Comparison of ENCODE assay signal across 17 cellular contexts in genomic region chr9:127162567-127163365, GRCh38. TPM values are rescaled to one million over a fixed set of nuclear protein-coding genes. Genes with fewer than 3 reads are reported as not detected.
DNase-seq lines count a peak whose midpoint lies in the region; ATAC-seq, FAIRE-seq and TF ChIP-seq lines count a peak whose summit lies in the region.
"Had no signal": no experiment of that assay in that cellular context is flagged by ENCODE, and none has a peak within 500 bp of the region (broad histone marks: within the 10 kb centered on the region; RNA-seq: fewer than 3 reads in every experiment).

No MANE protein-coding gene starts in this region.

- H3K36me3 Mint-ChIP-seq in CD4-positive, CD25-positive, alpha-beta regulatory T cell, result peaks cover 10% of the 10 kb centered on the region
- no peaks in the 10 kb centered on the region for H3K36me3 Mint-ChIP-seq in activated naive CD4-positive, alpha-beta T cell treated with anti-CD3 and anti-CD28 coated beads for 36 hours (ENCODE audit: low read depth)
- no peaks in the 10 kb centered on the region for H3K36me3 Mint-ChIP-seq in activated CD4-positive, alpha-beta T cell treated with anti-CD3 and anti-CD28 coated beads, Interleukin-2, amount 10 ng/mL, durations not matched to agents 24 days and 14 days (ENCODE audit: low read depth)
- H3K36me3 Mint-ChIP-seq: stimulated activated memory B cell treated with anti-CD40 and anti-IgM and Interleukin-4, amounts not matched to agents 10 μg/mL and 1 μg/mL and 100 μg/mL, for 72 hours had no signal

- H3K27me3 ChIP-seq in CD4-positive, CD25-positive, alpha-beta regulatory T cell (ENCODE audit: control insufficient read depth, insufficient read depth, low read length), result no peaks in the 10 kb centered on the region
- H3K27me3 ChIP-seq in MM.1S (replicated peaks; ENCODE audit: insufficient read depth, low read length) (no peaks in the 10 kb centered on the region), H1 (replicated peaks in 1 of 4; ENCODE audit: control insufficient read depth in 3 of 4, extremely low read depth in 1 of 4, insufficient read depth in 3 of 4, low read length in 3 of 4) (no peaks in the 10 kb centered on the region)
- H3K27me3 ChIP-seq: left lung, MG63 had no signal

- no peak overlapping the region for H2AK5ac ChIP-seq in H1 (ENCODE audit: low read depth, low read length)

- TF ChIP-seq CTCF in MM.1S (IDR thresholded peaks at IDR 0.05; ENCODE audit: low read length) (no peak), H1 (IDR thresholded peaks at IDR 0.05; ENCODE audit: control extremely low read depth in 1 of 3, insufficient read depth in 1 of 3, low read depth in 1 of 3, low read length in 3 of 3) (no peak)

- no peaks in the 10 kb centered on the region for H3K79me1 ChIP-seq in H1 (ENCODE audit: low read depth, low read length)

- H3K27ac ChIP-seq in CD4-positive, CD25-positive, alpha-beta regulatory T cell (ENCODE audit: insufficient read depth, low read length, poor library complexity, severe bottlenecking), result no peak overlapping the region
- H3K27ac ChIP-seq in MM.1S (ENCODE audit: low read length), result peak overlapping the region; percentile 34; the same call in 1 of the 2 replicates
- H3K27ac ChIP-seq in H1 (ENCODE audit: low read depth, low read length), result no peak overlapping the region

- TF ChIP-seq RAD21 in H1 (IDR thresholded peaks at IDR 0.05 in 1 of 2, conservative IDR thresholded peaks at IDR 0.05 in 1 of 2; ENCODE audit: low read depth in 2 of 2, low read length in 2 of 2), result no peak

- no peak overlapping the region for H2BK15ac ChIP-seq in H1 (ENCODE audit: low read length)

- H3K4ac ChIP-seq in H1 (replicated peaks; ENCODE audit: insufficient read length, low read depth, low read length), result no peak overlapping the region

- no peaks in the 10 kb centered on the region for H3K23me2 ChIP-seq in H1 (ENCODE audit: low read depth, low read length)

- no peak for DNase-seq in CD4-positive, CD25-positive, alpha-beta regulatory T cell
- DNase-seq in MM.1S (no peak), H1 (ENCODE audit: low read depth in 1 of 2, low spot score in 2 of 2) (no peak), posterior vena cava (ENCODE audit: low spot score) (peak; percentile 67), AG08395 (ENCODE audit: low spot score) (no peak)
- no peak for DNase-seq in activated naive CD4-positive, alpha-beta T cell treated with anti-CD3 and anti-CD28 coated beads for 36 hours
- no peak for DNase-seq in activated CD4-positive, alpha-beta T cell treated with anti-CD3 and anti-CD28 coated beads, Interleukin-2, amount 10 ng/mL, durations not matched to agents 24 days and 14 days
- DNase-seq: activated T-cell treated with anti-CD3 and anti-CD28 coated beads for 4 hours; effector CD4-positive, alpha-beta T cell; glutamatergic neuron; left lung; NCI-H2227 treated with DMSO at 0.1 percent for 48 hours; stimulated activated CD4-positive, alpha-beta T cell treated with anti-CD3 and anti-CD28 coated beads, Interleukin-2, amount 100 ng/mL, for 24 hours had no signal

- CTCF ChIA-PET in H1 (lab: Charles Lee; ENCODE audit: partially characterized antibody), result interaction anchor here (0.9 to 4.2 kb wide), 8 partner anchors 10 to 215 kb away, joined by 3 to 29 read pairs (median 5); no protein-coding TSS in a partner anchor
- CTCF ChIA-PET in activated naive CD4-positive, alpha-beta T cell treated with anti-CD3 and anti-CD28 coated beads for 36 hours (lab: Charles Lee), result no interaction called here

- H3K9me3 ChIP-seq in CD4-positive, CD25-positive, alpha-beta regulatory T cell (ENCODE audit: control insufficient read depth in 2 of 2, low read length in 2 of 2), result no peaks in the 10 kb centered on the region
- H3K9me3 ChIP-seq in MM.1S (replicated peaks; ENCODE audit: insufficient read depth, low read length), result no peaks in the 10 kb centered on the region
- H3K9me3 ChIP-seq in H1 (ENCODE audit: insufficient read depth in 2 of 2, low read depth in 1 of 2, low read length in 1 of 2), result no peaks in the 10 kb centered on the region
- H3K9me3 ChIP-seq: left lung, MG63 had no signal

- H2BK120ac ChIP-seq in H1 (replicated peaks; ENCODE audit: low read depth, low read length), result no peak overlapping the region

- intact Hi-C loops in posterior vena cava (cut with DNase I), result no loop called here
- intact Hi-C loops in activated naive CD4-positive, alpha-beta T cell treated with anti-CD3 and anti-CD28 coated beads for 36 hours (cut with micrococcal nuclease), result no loop called here
- intact Hi-C loops in activated CD4-positive, alpha-beta T cell treated with anti-CD3 and anti-CD28 coated beads, Interleukin-2, amount 10 ng/mL, durations not matched to agents 24 days and 14 days (cut with micrococcal nuclease), result no loop called here

- H3K4me1 Mint-ChIP-seq in CD4-positive, CD25-positive, alpha-beta regulatory T cell, result peaks cover 0 to 24% (median 16%) of the 10 kb centered on the region in 4 donors
- H3K4me1 Mint-ChIP-seq in activated naive CD4-positive, alpha-beta T cell treated with anti-CD3 and anti-CD28 coated beads for 36 hours (ENCODE audit: low read depth), result peaks cover 12% of the 10 kb centered on the region
- peaks cover 22% of the 10 kb centered on the region for H3K4me1 Mint-ChIP-seq in activated CD4-positive, alpha-beta T cell treated with anti-CD3 and anti-CD28 coated beads, Interleukin-2, amount 10 ng/mL, durations not matched to agents 24 days and 14 days

- H4K91ac ChIP-seq in H1 (replicated peaks; ENCODE audit: insufficient read length, low read length), result no peak overlapping the region

- TF ChIP-seq POLR2A in H1 (IDR thresholded peaks at IDR 0.05; ENCODE audit: control extremely low read depth in 1 of 2, low read depth in 2 of 2, low read length in 2 of 2), result no peak

- no peak for ATAC-seq in CD4-positive, CD25-positive, alpha-beta regulatory T cell (ENCODE audit: low read depth in 2 of 2)
- no peak for ATAC-seq in GM18909 (IDR thresholded peaks at IDR 0.05; ENCODE audit: poor library complexity, unreplicated experiment)
- ATAC-seq: Panc1; stimulated activated memory B cell treated with anti-CD40 and anti-IgM and Interleukin-4, amounts not matched to agents 10 μg/mL and 1 μg/mL and 100 μg/mL, for 72 hours had no signal

- H4K5ac ChIP-seq in H1 (ENCODE audit: insufficient read length, low read depth, low read length), result no peak overlapping the region

- no peak overlapping the region for H3K4me3 ChIP-seq in CD4-positive, CD25-positive, alpha-beta regulatory T cell (ENCODE audit: low read depth, low read length)
- H3K4me3 ChIP-seq in MM.1S (ENCODE audit: low read length) (no peak overlapping the region), H1 (ENCODE audit: extremely low read depth in 1 of 4, insufficient read depth in 2 of 4, low read depth in 3 of 4, low read length in 4 of 4) (no peak overlapping the region)
- H3K4me3 ChIP-seq: left lung, MG63 had no signal

- no peak overlapping the region for H3K18ac ChIP-seq in H1 (ENCODE audit: extremely low read depth, low read length)

- H3K14ac ChIP-seq in H1 (ENCODE audit: insufficient read length), result no peak overlapping the region

- H3K9me2 ChIP-seq in MM.1S (replicated peaks; ENCODE audit: insufficient read depth, low read length), result no peaks in the 10 kb centered on the region

- no peaks in the 10 kb centered on the region for H3K79me2 ChIP-seq in MM.1S (ENCODE audit: low read length)
- H3K79me2 ChIP-seq in H1 (ENCODE audit: control insufficient read depth in 1 of 2, insufficient read depth in 2 of 2, low read length in 2 of 2), result no peaks in the 10 kb centered on the region

- no peaks in the 10 kb centered on the region for H3K9me3 Mint-ChIP-seq in CD4-positive, CD25-positive, alpha-beta regulatory T cell
- no peaks in the 10 kb centered on the region for H3K9me3 Mint-ChIP-seq in activated naive CD4-positive, alpha-beta T cell treated with anti-CD3 and anti-CD28 coated beads for 36 hours
- no peaks in the 10 kb centered on the region for H3K9me3 Mint-ChIP-seq in activated CD4-positive, alpha-beta T cell treated with anti-CD3 and anti-CD28 coated beads, Interleukin-2, amount 10 ng/mL, durations not matched to agents 24 days and 14 days
- H3K9me3 Mint-ChIP-seq: stimulated activated memory B cell treated with anti-CD40 and anti-IgM and Interleukin-4, amounts not matched to agents 10 μg/mL and 1 μg/mL and 100 μg/mL, for 72 hours had no signal

- no peaks in the 10 kb centered on the region for H3K36me3 ChIP-seq in CD4-positive, CD25-positive, alpha-beta regulatory T cell (ENCODE audit: control insufficient read depth, insufficient read depth, low read length)
- no peaks in the 10 kb centered on the region for H3K36me3 ChIP-seq in MM.1S (replicated peaks; ENCODE audit: insufficient read depth, low read length)
- H3K36me3 ChIP-seq in H1 (ENCODE audit: control insufficient read depth in 2 of 4, insufficient read depth in 4 of 4, low read length in 3 of 4), result no peaks in the 10 kb centered on the region
- H3K36me3 ChIP-seq: left lung, MG63 had no signal

- peak overlapping the region in 2 of 3 donors; percentile 73 to 81 for H3K27ac Mint-ChIP-seq in CD4-positive, CD25-positive, alpha-beta regulatory T cell
- no peak overlapping the region for H3K27ac Mint-ChIP-seq in activated naive CD4-positive, alpha-beta T cell treated with anti-CD3 and anti-CD28 coated beads for 36 hours
- no peak overlapping the region for H3K27ac Mint-ChIP-seq in activated CD4-positive, alpha-beta T cell treated with anti-CD3 and anti-CD28 coated beads, Interleukin-2, amount 10 ng/mL, durations not matched to agents 24 days and 14 days
- H3K27ac Mint-ChIP-seq: stimulated activated memory B cell treated with anti-CD40 and anti-IgM and Interleukin-4, amounts not matched to agents 10 μg/mL and 1 μg/mL and 100 μg/mL, for 72 hours had no signal

- H3F3A ChIP-seq in MM.1S (ENCODE audit: insufficient read depth, low read length), result peaks cover 9% of the 10 kb centered on the region

- WGBS in H1 (ENCODE audit: extremely low coverage in 1 of 2, insufficient coverage in 1 of 2, insufficient read length in 1 of 2, insufficient replicate concordance in 2 of 2, low coverage in 1 of 2, low lambda C conversion rate in 2 of 2, missing lambda C conversion rate in 1 of 2), 2 experiments, result 88% methylated on average over 7 of the region's 7 CpGs; no CpG with 5 or more reads in 1 of the 2 experiments

- no peak overlapping the region for H2BK5ac ChIP-seq in H1 (ENCODE audit: low read depth, low read length)

- no peak overlapping the region for H3K9ac ChIP-seq in MM.1S (ENCODE audit: low read length)
- H3K9ac ChIP-seq in H1 (replicated peaks in 1 of 4; ENCODE audit: extremely low read depth in 1 of 4, low read depth in 3 of 4, low read length in 3 of 4), result no peak overlapping the region

- no peak overlapping the region for H3K23ac ChIP-seq in H1 (ENCODE audit: insufficient read length)

- H3K4me1 ChIP-seq in CD4-positive, CD25-positive, alpha-beta regulatory T cell (ENCODE audit: control insufficient read depth, insufficient read depth, low read length, poor library complexity, severe bottlenecking), result peaks cover 7% of the 10 kb centered on the region
- H3K4me1 ChIP-seq in MM.1S (ENCODE audit: low read length), result peaks cover 18% of the 10 kb centered on the region
- H3K4me1 ChIP-seq in H1 (replicated peaks in 1 of 4; ENCODE audit: control insufficient read depth in 3 of 4, insufficient read depth in 4 of 4, low read length in 3 of 4), result peaks cover 3 to 12% (median 10%) of the 10 kb centered on the region in 4 experiments

- FAIRE-seq in H1 (lab: Jason Lieb, UNC), result no peak

- H2BK12ac ChIP-seq in H1 (ENCODE audit: low read depth, low read length), result peak overlapping the region; percentile 6; the same call in 1 of the 2 replicates

- no peak overlapping the region for H3K4me3 Mint-ChIP-seq in CD4-positive, CD25-positive, alpha-beta regulatory T cell
- H3K4me3 Mint-ChIP-seq in activated naive CD4-positive, alpha-beta T cell treated with anti-CD3 and anti-CD28 coated beads for 36 hours, result no peak overlapping the region
- H3K4me3 Mint-ChIP-seq in activated CD4-positive, alpha-beta T cell treated with anti-CD3 and anti-CD28 coated beads, Interleukin-2, amount 10 ng/mL, durations not matched to agents 24 days and 14 days, result no peak overlapping the region
- H3K4me3 Mint-ChIP-seq: stimulated activated memory B cell treated with anti-CD40 and anti-IgM and Interleukin-4, amounts not matched to agents 10 μg/mL and 1 μg/mL and 100 μg/mL, for 72 hours had no signal

- H3K56ac ChIP-seq in H1 (replicated peaks; ENCODE audit: insufficient read length, low read depth, low read length), result no peak overlapping the region

- no peaks in the 10 kb centered on the region for H4K20me1 ChIP-seq in MM.1S (ENCODE audit: insufficient read depth, low read length)
- no peaks in the 10 kb centered on the region for H4K20me1 ChIP-seq in H1 (replicated peaks in 1 of 2; ENCODE audit: control insufficient read depth in 1 of 2, insufficient read depth in 2 of 2, low read length in 2 of 2)

- no peak overlapping the region for H4K8ac ChIP-seq in H1 (ENCODE audit: extremely low read depth, insufficient read depth, low read length)

- POLR2A ChIA-PET in H1 (lab: Charles Lee; ENCODE audit: partially characterized antibody), result interaction anchor here (0.6 to 0.9 kb wide), 2 partner anchors 9 to 66 kb away, joined by 3 read pairs; no protein-coding TSS in a partner anchor

- no peak overlapping the region for H2BK20ac ChIP-seq in H1 (ENCODE audit: low read length)

- H2AFZ ChIP-seq in MM.1S (ENCODE audit: low read length) (no peak overlapping the region), H1 (ENCODE audit: low read length) (no peak overlapping the region)

- H3K4me2 ChIP-seq in MM.1S (ENCODE audit: low read depth, low read length) (peak overlapping the region; percentile 12), H1 (ENCODE audit: insufficient read depth in 1 of 2, low read depth in 2 of 2, low read length in 2 of 2) (no peak overlapping the region)

- no peak for TF ChIP-seq EP300 in H1 (IDR thresholded peaks at IDR 0.05; ENCODE audit: borderline replicate concordance in 1 of 2, low read depth in 2 of 2, low read length in 2 of 2)

- H3K27me3 Mint-ChIP-seq in CD4-positive, CD25-positive, alpha-beta regulatory T cell, result no peaks in the 10 kb centered on the region
- H3K27me3 Mint-ChIP-seq in activated naive CD4-positive, alpha-beta T cell treated with anti-CD3 and anti-CD28 coated beads for 36 hours (ENCODE audit: low read depth), result no peaks in the 10 kb centered on the region
- peaks cover 8% of the 10 kb centered on the region for H3K27me3 Mint-ChIP-seq in activated CD4-positive, alpha-beta T cell treated with anti-CD3 and anti-CD28 coated beads, Interleukin-2, amount 10 ng/mL, durations not matched to agents 24 days and 14 days
- H3K27me3 Mint-ChIP-seq: stimulated activated memory B cell treated with anti-CD40 and anti-IgM and Interleukin-4, amounts not matched to agents 10 μg/mL and 1 μg/mL and 100 μg/mL, for 72 hours had no signal

RNA-seq across cellular contexts. Expression of gene ANGPTL2, which starts 40.3 kb away (rescaled TPM):
- total RNA-seq in CD4-positive, CD25-positive, alpha-beta regulatory T cell, result not detected
- not detected for polyA plus RNA-seq in CD4-positive, CD25-positive, alpha-beta regulatory T cell
- total RNA-seq in H1 (2021; fragmentation: NEBNext Ultra II Directional; extraction: Animal tissue kit (Norgen Biotek cat#: 25700)), result 10.6 and 10.7 TPM in 2 replicates
- 5.9 and 9.0 TPM in 2 replicates for polyA plus RNA-seq in H1 (2011; rRNA removed)
- polyA plus RNA-seq in H1 (2011; cell fraction: cytosol; rRNA removed), result 6.6 TPM
- polyA plus RNA-seq in H1 (2011; cell fraction: nucleus; rRNA removed), result 9.4 TPM
- 8.3 to 10.8 TPM (median 9.8 TPM) in 4 replicates for polyA plus RNA-seq in H1 (2012, experiment 1 of 2)
- 8.0 TPM for polyA plus RNA-seq in H1 (2012, experiment 2 of 2)
- polyA plus RNA-seq in H1 (2013, experiment 1 of 2), result 13.4 TPM
- polyA plus RNA-seq in H1 (2013, experiment 2 of 2), result 17.1 TPM
- 6.5 and 10.3 TPM in 2 replicates for polyA minus RNA-seq in H1 (2011; rRNA and poly(A)+ RNA removed)
- 10.8 TPM for polyA minus RNA-seq in H1 (2011; cell fraction: cytosol; rRNA and poly(A)+ RNA removed)
- 3.5 TPM for polyA minus RNA-seq in H1 (2011; cell fraction: nucleus; rRNA and poly(A)+ RNA removed)
- total RNA-seq in posterior vena cava, result 10 to 100 TPM; 45.7 to 55.9 TPM
- total RNA-seq in activated naive CD4-positive, alpha-beta T cell treated with anti-CD3 and anti-CD28 coated beads for 36 hours, result not detected
- total RNA-seq in activated CD4-positive, alpha-beta T cell treated with anti-CD3 and anti-CD28 coated beads, Interleukin-2, amount 10 ng/mL, durations not matched to agents 24 days and 14 days, result not detected in 2 replicates

Comparison
In these comparisons a context has a peak if more than half of its experiments do, and no peak if none do; other contexts are left out.
1. H3K27ac Mint-ChIP-seq: peak in CD4-positive, CD25-positive, alpha-beta regulatory T cell (2 of 3); none in activated naive CD4-positive, alpha-beta T cell treated with anti-CD3 and anti-CD28 coated beads for 36 hours (single experiment) and activated CD4-positive, alpha-beta T cell treated with anti-CD3 and anti-CD28 coated beads, Interleukin-2, amount 10 ng/mL, durations not matched to agents 24 days and 14 days (single experiment).
2. RNA of gene ANGPTL2, which starts 40.3 kb away (total RNA-seq): 45.7 to 55.9 TPM in posterior vena cava and 10.6 to 10.7 TPM in H1; not detected in activated CD4-positive, alpha-beta T cell treated with anti-CD3 and anti-CD28 coated beads, Interleukin-2, amount 10 ng/mL, durations not matched to agents 24 days and 14 days, not detected in CD4-positive, CD25-positive, alpha-beta regulatory T cell (single experiment) and not detected in activated naive CD4-positive, alpha-beta T cell treated with anti-CD3 and anti-CD28 coated beads for 36 hours; every median in the first group is over 10 times any median in the second.